2 cellular contexts compared by ENCODE assay signal in genomic region chr2:236578411-236578846, GRCh38.
TF ChIP-seq lines count a peak whose summit lies in the region.

No MANE protein-coding gene starts in this region.

TF ChIP-seq in IMR-90, 13 proteins besides CTCF, POLR2A, EP300 and RAD21:
- TF ChIP-seq, protein P1, sequence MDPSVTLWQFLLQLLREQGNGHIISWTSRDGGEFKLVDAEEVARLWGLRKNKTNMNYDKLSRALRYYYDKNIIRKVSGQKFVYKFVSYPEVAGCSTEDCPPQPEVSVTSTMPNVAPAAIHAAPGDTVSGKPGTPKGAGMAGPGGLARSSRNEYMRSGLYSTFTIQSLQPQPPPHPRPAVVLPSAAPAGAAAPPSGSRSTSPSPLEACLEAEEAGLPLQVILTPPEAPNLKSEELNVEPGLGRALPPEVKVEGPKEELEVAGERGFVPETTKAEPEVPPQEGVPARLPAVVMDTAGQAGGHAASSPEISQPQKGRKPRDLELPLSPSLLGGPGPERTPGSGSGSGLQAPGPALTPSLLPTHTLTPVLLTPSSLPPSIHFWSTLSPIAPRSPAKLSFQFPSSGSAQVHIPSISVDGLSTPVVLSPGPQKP (IDR thresholded peaks at IDR 0.05; ENCODE audit: borderline replicate concordance, low read depth, low read length), result no peak
- TF ChIP-seq MAFK (IDR thresholded peaks at IDR 0.05; ENCODE audit: low read depth, low read length), result no peak
- TF ChIP-seq RCOR1 (IDR thresholded peaks at IDR 0.05; ENCODE audit: insufficient replicate concordance, low read length), result no peak
- no peak for TF ChIP-seq BHLHE40 (IDR thresholded peaks at IDR 0.05; ENCODE audit: low read depth, low read length)
- no peak for TF ChIP-seq CEBPB (IDR thresholded peaks at IDR 0.05; ENCODE audit: low read depth, low read length)
- TF ChIP-seq NFE2L2 (IDR thresholded peaks at IDR 0.05; ENCODE audit: low read depth, low read length), result no peak
- no peak for TF ChIP-seq CHD1 (IDR thresholded peaks at IDR 0.05; ENCODE audit: low read depth, low read length)
- TF ChIP-seq USF2 (IDR thresholded peaks at IDR 0.05; ENCODE audit: low read depth, low read length), result no peak
- no peak for TF ChIP-seq RFX5 (IDR thresholded peaks at IDR 0.05; ENCODE audit: low read depth, low read length)
- TF ChIP-seq SMC3 (IDR thresholded peaks at IDR 0.05; ENCODE audit: low read depth, low read length), result no peak

TF ChIP-seq in H1, 55 proteins besides CTCF, POLR2A, EP300 and RAD21:
- TF ChIP-seq BRCA1 (IDR thresholded peaks at IDR 0.05; ENCODE audit: low read depth, low read length) (no peak), YY1 (IDR thresholded peaks at IDR 0.05; ENCODE audit: low read depth, low read length) (no peak), USF2 (IDR thresholded peaks at IDR 0.05; ENCODE audit: low read length) (no peak), POU5F1 (IDR thresholded peaks at IDR 0.05; ENCODE audit: low read depth, low read length) (no peak), SAP30 (IDR thresholded peaks at IDR 0.05; ENCODE audit: insufficient read depth, insufficient replicate concordance, low read length) (no peak)
TF ChIP-seq in H1: peak in this region for 0.
